Comparison of ENCODE assay signal across 17 cellular contexts in the genomic region with DNA sequence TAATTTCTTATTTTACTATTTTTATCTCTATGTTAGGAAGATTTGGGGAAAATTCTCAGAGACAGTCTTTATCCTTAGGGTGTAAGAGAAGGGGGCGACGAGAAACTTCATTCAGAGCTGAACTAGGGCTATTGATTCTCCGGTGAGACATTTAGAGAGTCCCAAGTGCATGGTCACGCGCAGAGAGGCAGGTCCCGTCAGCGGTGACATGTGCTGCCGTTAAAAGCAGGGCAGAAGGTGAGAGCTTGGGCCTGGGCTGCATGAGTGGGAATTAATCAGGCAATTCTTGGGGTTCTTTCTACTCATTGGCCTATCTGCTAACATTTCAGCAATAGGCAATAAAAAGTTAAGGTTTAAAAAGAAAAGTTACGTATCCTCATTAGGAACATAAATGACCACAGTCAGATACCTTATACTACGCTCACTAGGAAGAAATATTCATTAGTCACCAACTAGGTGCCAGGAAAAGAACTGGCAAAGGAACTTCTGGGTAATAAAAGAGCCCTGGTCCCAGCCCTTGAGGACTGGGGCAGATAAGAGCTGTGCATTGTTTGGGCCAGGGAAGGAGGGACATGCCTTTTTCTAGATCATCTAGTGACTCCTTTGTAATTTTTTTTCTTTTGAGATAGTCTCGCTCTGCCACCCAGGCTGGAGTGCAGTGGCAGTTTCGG. TPM values are rescaled to one million over a fixed set of nuclear protein-coding genes. Genes with fewer than 3 reads are reported as not detected.
DNase-seq lines count a peak whose midpoint lies in the region; ATAC-seq, FAIRE-seq and TF ChIP-seq lines count a peak whose summit lies in the region.
"Had no signal": no experiment of that assay in that cellular context is flagged by ENCODE, and none has a peak within 500 bp of the region (broad histone marks: within the 10 kb centered on the region; RNA-seq: fewer than 3 reads in every experiment).

No MANE protein-coding gene starts in this region.

- no peak for TF ChIP-seq EP300 in stomach (IDR thresholded peaks at IDR 0.05)

- H3K9me3 Mint-ChIP-seq in activated CD8-positive, alpha-beta T cell treated with anti-CD3 and anti-CD28 coated beads for 36 hours = peaks cover 3% of the 10 kb centered on the region
- H3K9me3 Mint-ChIP-seq in glutamatergic neuron (ENCODE audit: unreplicated experiment) = no peaks in the 10 kb centered on the region

- peak overlapping the region; percentile 69 for H3K27ac Mint-ChIP-seq in activated CD8-positive, alpha-beta T cell treated with anti-CD3 and anti-CD28 coated beads for 36 hours
- no peak overlapping the region for H3K27ac Mint-ChIP-seq in glutamatergic neuron (ENCODE audit: unreplicated experiment)

- no peak for TF ChIP-seq CTCF in activated CD8-positive, alpha-beta T cell treated with anti-CD3 and anti-CD28 coated beads for 36 hours (IDR thresholded peaks at IDR 0.05)
- TF ChIP-seq CTCF in glutamatergic neuron (IDR thresholded peaks at IDR 0.05; ENCODE audit: partially characterized antibody, unreplicated experiment) (no peak), stomach (IDR thresholded peaks at IDR 0.05) (no peak)

- peak; percentile 34 for ATAC-seq in activated CD8-positive, alpha-beta T cell treated with anti-CD3 and anti-CD28 coated beads for 36 hours
- ATAC-seq in GM21390 (IDR thresholded peaks at IDR 0.05; ENCODE audit: unreplicated experiment) (no peak), HG03521 (IDR thresholded peaks at IDR 0.05; ENCODE audit: unreplicated experiment) (no peak)

- peak overlapping the region; percentile 54 for H3K4me3 Mint-ChIP-seq in activated CD8-positive, alpha-beta T cell treated with anti-CD3 and anti-CD28 coated beads for 36 hours
- no peak overlapping the region for H3K4me3 Mint-ChIP-seq in glutamatergic neuron (ENCODE audit: unreplicated experiment)

- POLR2A ChIA-PET in activated CD8-positive, alpha-beta T cell treated with anti-CD3 and anti-CD28 coated beads for 36 hours (lab: Charles Lee) = interaction anchor here (0.7 to 1.9 kb wide), 6 partner anchors 10 to 101 kb away, joined by 3 to 8 read pairs (median 3); no protein-coding TSS in a partner anchor

- CTCF ChIA-PET in activated CD8-positive, alpha-beta T cell treated with anti-CD3 and anti-CD28 coated beads for 36 hours (lab: Charles Lee) = interaction anchor here (1.3 to 1.7 kb wide), 6 partner anchors 20 to 138 kb away, joined by 3 to 5 read pairs (median 4); no protein-coding TSS in a partner anchor

- H3K9me3 ChIP-seq in stomach = no peaks in the 10 kb centered on the region
- H3K9me3 ChIP-seq: Caco-2 had no signal

- H3K27ac ChIP-seq in stomach = peak overlapping the region in 3 of 5 donors; percentile 4 to 44 (median 5)

- H3K36me3 ChIP-seq in stomach = no peaks in the 10 kb centered on the region

- no peaks in the 10 kb centered on the region for H3K27me3 ChIP-seq in stomach

- H3K36me3 Mint-ChIP-seq in activated CD8-positive, alpha-beta T cell treated with anti-CD3 and anti-CD28 coated beads for 36 hours (ENCODE audit: low read depth) = peaks cover 63% of the 10 kb centered on the region
- no peaks in the 10 kb centered on the region for H3K36me3 Mint-ChIP-seq in glutamatergic neuron (ENCODE audit: unreplicated experiment)

- 85 to 96% (median 91%) methylated on average over 12 of the region's 12 CpGs for WGBS in stomach, 5 donors

- intact Hi-C loops in activated CD8-positive, alpha-beta T cell treated with anti-CD3 and anti-CD28 coated beads for 36 hours (cut with micrococcal nuclease) = no loop called here
- intact Hi-C loops in stomach (cut with DNase I; ENCODE audit: low total_unique reads) = no loop called here

- FAIRE-seq in GM12891 (lab: Jason Lieb, UNC) = no peak

- H3K27me3 Mint-ChIP-seq in activated CD8-positive, alpha-beta T cell treated with anti-CD3 and anti-CD28 coated beads for 36 hours = no peaks in the 10 kb centered on the region
- peaks cover 4% of the 10 kb centered on the region for H3K27me3 Mint-ChIP-seq in glutamatergic neuron (ENCODE audit: unreplicated experiment)

- H3K4me3 ChIP-seq in stomach = no peak overlapping the region

- peaks cover 0 to 8% (median 0%) of the 10 kb centered on the region in 4 donors for H3K4me1 ChIP-seq in stomach
- H3K4me1 ChIP-seq: Caco-2 had no signal

- peak; percentile 37 for DNase-seq in stimulated activated CD4-positive, alpha-beta T cell treated with anti-CD3 and anti-CD28 coated beads, Interleukin-15, amount 100 ng/mL, for 24 hours
- no peak for DNase-seq in stimulated activated CD4-positive, alpha-beta T cell treated with anti-CD3 and anti-CD28 coated beads, Interleukin-4, amount 100 ng/mL, for 4 hours
- DNase-seq in activated CD8-positive, alpha-beta T cell treated with anti-CD3 and anti-CD28 coated beads for 36 hours = peak; percentile 58
- DNase-seq in glutamatergic neuron = peak; percentile 46
- DNase-seq in stomach = no peak
- no peak for DNase-seq in GM12891 (ENCODE audit: insufficient read length, low spot score)
- DNase-seq: amygdala; Caco-2; caudate nucleus; effector CD4-positive, alpha-beta T cell; hippocampal formation; kidney glomerular epithelial cell; mesendoderm; NCI-H2227 treated with DMSO at 0.1 percent for 48 hours; retina had no signal

- peaks cover 84% of the 10 kb centered on the region for H3K4me1 Mint-ChIP-seq in activated CD8-positive, alpha-beta T cell treated with anti-CD3 and anti-CD28 coated beads for 36 hours (ENCODE audit: low read depth)
- peaks cover 14% of the 10 kb centered on the region for H3K4me1 Mint-ChIP-seq in glutamatergic neuron (ENCODE audit: low read depth, unreplicated experiment)

- TF ChIP-seq POLR2A in stomach (IDR thresholded peaks at IDR 0.05) = no peak
- no peak for TF ChIP-seq POLR2A in GM12891 (IDR thresholded peaks at IDR 0.05; ENCODE audit: low read depth, low read length)

TF ChIP-seq in GM12891, 5 proteins besides CTCF, POLR2A, EP300 and RAD21:
- TF ChIP-seq SPI1 (IDR thresholded peaks at IDR 0.05; ENCODE audit: low read depth, low read length) (no peak), PAX5 (IDR thresholded peaks at IDR 0.05; ENCODE audit: insufficient read depth, low read length, severe bottlenecking) (no peak), TAF1 (IDR thresholded peaks at IDR 0.05; ENCODE audit: low read depth, low read length) (no peak), POU2F2 (IDR thresholded peaks at IDR 0.05; ENCODE audit: low read depth, low read length) (no peak), POLR2AphosphoS5 (IDR thresholded peaks at IDR 0.05; ENCODE audit: low read depth, low read length) (no peak)

RNA-seq across cellular contexts. Expression of gene PRKCQ, which starts 21.2 kb away (rescaled TPM):
- 10 to 100 TPM; 46.3 to 47.1 TPM for total RNA-seq in activated CD8-positive, alpha-beta T cell treated with anti-CD3 and anti-CD28 coated beads for 36 hours
- total RNA-seq in glutamatergic neuron (ENCODE audit: unreplicated experiment) = 1.3 TPM
- 1 to 10 TPM in 2 of 5 donors, under 1 TPM in 2, not detected in 1; 0.45 to 5.1 (median 1.8) TPM for total RNA-seq in stomach
- polyA plus RNA-seq in stomach = 1 to 10 TPM in 1 of 3 donors, under 1 TPM in 2; 0.25 to 1.5 (median 0.63) TPM
- polyA plus RNA-seq in GM12891 (2012; ENCODE audit: low read depth, missing spikeins) = not detected

Comparison
In these comparisons a context has a peak if more than half of its experiments do, and no peak if none do; other contexts are left out.
1. DNase-seq: peak in stimulated activated CD4-positive, alpha-beta T cell treated with anti-CD3 and anti-CD28 coated beads, Interleukin-15, amount 100 ng/mL, for 24 hours (single experiment), activated CD8-positive, alpha-beta T cell treated with anti-CD3 and anti-CD28 coated beads for 36 hours (single experiment) and glutamatergic neuron (single experiment); none in stimulated activated CD4-positive, alpha-beta T cell treated with anti-CD3 and anti-CD28 coated beads, Interleukin-4, amount 100 ng/mL, for 4 hours (0 of 2), stomach (single experiment) and GM12891 (single experiment).
2. RNA of gene PRKCQ, which starts 21.2 kb away (total RNA-seq): 46.3 to 47.1 TPM in activated CD8-positive, alpha-beta T cell treated with anti-CD3 and anti-CD28 coated beads for 36 hours; 1.3 TPM in glutamatergic neuron (single experiment) and 0.45 to 5.1 TPM in stomach; every median in the first group is over 4 times any median in the second.